ENCODE assay signal across 23 cellular contexts in genomic region chr3:140236836-140237476, GRCh38.
DNase-seq lines count a peak whose midpoint lies in the region; ATAC-seq, FAIRE-seq and TF ChIP-seq lines count a peak whose summit lies in the region.
"Had no signal": no experiment of that assay in that cellular context is flagged by ENCODE, and none has a peak within 500 bp of the region (broad histone marks: within the 10 kb centered on the region; RNA-seq: fewer than 3 reads in every experiment).

No MANE protein-coding gene starts in this region.

- no peak overlapping the region for H3K9ac ChIP-seq in kidney (ENCODE audit: low read length in 2 of 2)

- H3K27ac ChIP-seq in kidney (ENCODE audit: low read depth in 2 of 2, low read length in 2 of 2) = no peak overlapping the region
- H3K27ac ChIP-seq: HL-60 had no signal

- no peak for TF ChIP-seq CTCF in fibroblast of mammary gland (conservative IDR thresholded peaks at IDR 0.05; ENCODE audit: control insufficient read depth, insufficient read depth, low read depth, low read length)
- TF ChIP-seq CTCF in kidney (IDR thresholded peaks at IDR 0.05; ENCODE audit: borderline replicate concordance, extremely low read depth, insufficient read depth) = no peak

- no peaks in the 10 kb centered on the region for H3K9me3 ChIP-seq in kidney (ENCODE audit: control insufficient read depth in 1 of 2, low read length in 2 of 2)

- FAIRE-seq in kidney (lab: Jason Lieb, UNC) = no peak
- FAIRE-seq: A204.1, G401.6, GM12891, GM19239, H1 had no signal

- H3K4me3 ChIP-seq in fibroblast of mammary gland (ENCODE audit: control insufficient read depth, low read depth, low read length) = no peak overlapping the region
- no peak overlapping the region for H3K4me3 ChIP-seq in kidney (ENCODE audit: low read length in 2 of 2)
- H3K4me3 ChIP-seq: MG63 had no signal

- ATAC-seq in Right ventricle myocardium superior (ENCODE audit: poor library complexity) = peak; percentile 93
- ATAC-seq in left ventricle myocardium superior = peak; percentile 96
- ATAC-seq in GM18511 (IDR thresholded peaks at IDR 0.05; ENCODE audit: unreplicated experiment) = no peak

- H3K36me3 ChIP-seq in kidney (ENCODE audit: control insufficient read depth in 1 of 2, insufficient read depth in 2 of 2, low read length in 2 of 2) = no peaks in the 10 kb centered on the region
- H3K36me3 ChIP-seq: MG63 had no signal

- intact Hi-C loops in Right ventricle myocardium superior (cut with DNase I) = no loop called here
- intact Hi-C loops in cardiac septum (cut with DNase I) = no loop called here
- intact Hi-C loops in left ventricle myocardium superior (cut with micrococcal nuclease) = no loop called here
- intact Hi-C loops in kidney (cut with DNase I) = no loop called here

- DNase-seq in Right ventricle myocardium superior = no peak
- DNase-seq in cardiac septum (ENCODE audit: low spot score) = no peak
- DNase-seq in fibroblast of mammary gland (ENCODE audit: low read depth) = peak; percentile 78
- DNase-seq in left ventricle myocardium superior = no peak
- DNase-seq in mesenteric fat pad (ENCODE audit: low spot score) = no peak
- no peak for DNase-seq in kidney
- DNase-seq in T-helper 1 cell = no peak
- DNase-seq: Calu3, DMS79, KG1, MG63, NCI-H1092 treated with DMSO at 0.1 percent for 48 hours, NCI-H1694 treated with DMSO at 0.1 percent for 48 hours, NCI-H446, NCI-H748 treated with DMSO at 0.1 percent for 48 hours, SHP77 had no signal

- H3K4me1 ChIP-seq in kidney (ENCODE audit: control insufficient read depth in 1 of 2, insufficient read depth in 1 of 2, low read depth in 1 of 2, low read length in 2 of 2) = no peaks in the 10 kb centered on the region
